Comparison of ENCODE assay signal across 1 cellular context in genomic region chr22:45977551-45978274, GRCh38.
TF ChIP-seq lines count a peak whose summit lies in the region.

No MANE protein-coding gene starts in this region.

TF ChIP-seq in HEK293, 187 proteins besides CTCF, POLR2A, EP300 and RAD21 (continued from another document):
- TF ChIP-seq, protein P1, sequence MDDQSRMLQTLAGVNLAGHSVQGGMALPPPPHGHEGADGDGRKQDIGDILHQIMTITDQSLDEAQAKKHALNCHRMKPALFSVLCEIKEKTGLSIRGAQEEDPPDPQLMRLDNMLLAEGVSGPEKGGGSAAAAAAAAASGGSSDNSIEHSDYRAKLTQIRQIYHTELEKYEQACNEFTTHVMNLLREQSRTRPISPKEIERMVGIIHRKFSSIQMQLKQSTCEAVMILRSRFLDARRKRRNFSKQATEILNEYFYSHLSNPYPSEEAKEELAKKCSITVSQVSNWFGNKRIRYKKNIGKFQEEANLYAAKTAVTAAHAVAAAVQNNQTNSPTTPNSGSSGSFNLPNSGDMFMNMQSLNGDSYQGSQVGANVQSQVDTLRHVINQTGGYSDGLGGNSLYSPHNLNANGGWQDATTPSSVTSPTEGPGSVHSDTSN (CRISPR knock-in tag; IDR thresholded peaks at IDR 0.05): peak; percentile 66; the same call in 1 of the 2 replicates
TF ChIP-seq in HEK293: peak in this region for 9.
